31 cellular contexts compared by ENCODE assay signal in the genomic region with DNA sequence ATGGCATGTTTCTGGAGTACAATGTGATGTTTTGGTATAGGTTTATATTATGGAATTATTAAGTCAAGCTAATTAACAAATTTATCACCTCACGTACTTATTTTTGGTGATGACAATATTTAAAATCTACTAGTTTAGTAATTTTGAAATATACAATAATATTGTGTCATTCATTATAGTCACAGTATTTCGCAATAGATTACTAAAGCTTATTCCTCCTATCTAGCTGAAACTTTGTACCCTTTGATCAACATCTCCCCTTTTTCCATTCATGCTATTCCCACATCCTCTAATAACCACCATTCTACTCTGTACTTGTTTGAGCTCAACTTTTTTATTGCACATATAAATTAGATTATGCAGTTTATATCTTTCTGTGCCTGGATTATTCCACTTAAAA.
"Had no signal": no experiment of that assay in that cellular context is flagged by ENCODE, and none has a peak within 500 bp of the region (broad histone marks: within the 10 kb centered on the region; RNA-seq: fewer than 3 reads in every experiment).

No MANE protein-coding gene starts in this region.

- H3K9me3 ChIP-seq: adrenal gland had no signal

- H3K4me3 ChIP-seq: adrenal gland, cardiac muscle cell had no signal

- H3K36me3 ChIP-seq: adrenal gland, cardiac muscle cell had no signal

- DNase-seq: activated B cell treated with CpG ODN at 0.5 μM for 24 hours; activated CD4-positive, alpha-beta memory T cell treated with anti-CD3 and anti-CD28 coated beads for 36 hours; activated CD4-positive, alpha-beta T cell treated with anti-CD3 and anti-CD28 coated beads for 4 hours; activated CD4-positive, alpha-beta T cell treated with anti-CD3 and anti-CD28 coated beads, Interleukin-2, amount 10 ng/mL, durations not matched to agents 24 days and 14 days; activated CD4-positive, alpha-beta T cell treated with anti-CD3 and anti-CD28 coated beads, Interleukin-2, amount 50 U/mL, for 1 hour; activated CD4-positive, alpha-beta T cell treated with anti-CD3 and anti-CD28 coated beads, Interleukin-2, amount 50 U/mL, for 4 hours; activated CD4-positive, CD25-positive, alpha-beta regulatory T cell treated with anti-CD3 and anti-CD28 coated beads, Interleukin-2, amount 50 U/mL, for 72 hours; activated CD8-positive, alpha-beta memory T cell treated with anti-CD3 and anti-CD28 coated beads, Interleukin-2, amount 50 U/mL, for 4 hours; activated CD8-positive, alpha-beta T cell treated with anti-CD3 and anti-CD28 coated beads for 36 hours; activated gamma-delta T cell; activated naive CD4-positive, alpha-beta T cell treated with anti-CD3 and anti-CD28 coated beads for 36 hours; activated naive CD4-positive, alpha-beta T cell treated with anti-CD3 and anti-CD28 coated beads, Interleukin-2, amount 50 U/mL, for 16 hours; activated naive CD8-positive, alpha-beta T cell treated with anti-CD3 and anti-CD28 coated beads for 36 hours; activated T-cell treated with anti-CD3 and anti-CD28 coated beads for 4 hours; activated T-cell treated with anti-CD3 and anti-CD28 coated beads, Interleukin-2, amount 50 U/mL, for 1 hour; activated T-cell treated with anti-CD3 and anti-CD28 coated beads, Interleukin-2, amount 50 U/mL, for 4 hours; activated T-cell treated with anti-CD3 and anti-CD28 coated beads, Interleukin-2, amount 50 U/mL, for 72 hours; adrenal gland; amniotic stem cell; aorta; caudate nucleus; cerebellar nuclear complex; T-helper 1 cell; T-helper 2 cell; T-helper 9 cell had no signal

- FAIRE-seq: bronchial epithelial cell, TTC549 had no signal

- H3K27ac ChIP-seq: adrenal gland, cardiac muscle cell, VCaP had no signal

- ATAC-seq: activated CD8-positive, alpha-beta T cell treated with anti-CD3 and anti-CD28 coated beads for 36 hours; activated naive CD4-positive, alpha-beta T cell treated with anti-CD3 and anti-CD28 coated beads, Interleukin-2, amount 50 U/mL, for 72 hours; activated T-cell treated with anti-CD3 and anti-CD28 coated beads, Interleukin-2, amount 50 U/mL, for 4 hours; activated T-cell treated with anti-CD3 and anti-CD28 coated beads, Interleukin-2, amount 50 U/mL, for 72 hours; activated T-helper 17 cell treated with anti-CD3 and anti-CD28 coated beads, Interleukin-2, amount 50 U/mL, for 72 hours had no signal

- H3K4me1 ChIP-seq: adrenal gland had no signal

- H3K27me3 ChIP-seq: adrenal gland, cardiac muscle cell had no signal
